Comparison of ENCODE assay signal across 17 cellular contexts in genomic region chr10:78763217-78763616, GRCh38.
A peak's percentile ranks its signal among the peaks of the same experiment; 100 is the strongest.
DNase-seq lines count a peak whose midpoint lies in the region; ATAC-seq and TF ChIP-seq lines count a peak whose summit lies in the region.
"Had no signal": no experiment of that assay in that cellular context is flagged by ENCODE, and none has a peak within 500 bp of the region (broad histone marks: within the 10 kb centered on the region; RNA-seq: fewer than 3 reads in every experiment).

No MANE protein-coding gene starts in this region.

- 90% methylated on average over 6 of the region's 7 CpGs for WGBS in mammary epithelial cell (ENCODE audit: low coverage, missing lambda C conversion rate)

- H3K27me3 ChIP-seq in breast epithelium = no peaks in the 10 kb centered on the region
- no peaks in the 10 kb centered on the region for H3K27me3 ChIP-seq in mammary epithelial cell (ENCODE audit: insufficient read depth, low read length)
- H3K27me3 ChIP-seq in tibial artery = no peaks in the 10 kb centered on the region

- BruUV-seq in mammary epithelial cell (replicated peaks; lab: Mats Ljungman, UMichigan) = no TSS peak

- H3K36me3 Mint-ChIP-seq in brain (no peaks in the 10 kb centered on the region), nephron (ENCODE audit: low read depth) (no peaks in the 10 kb centered on the region)

- no peaks in the 10 kb centered on the region for H4K20me1 ChIP-seq in mammary epithelial cell (ENCODE audit: insufficient read depth, low read length)

- no peak overlapping the region for H3K4me2 ChIP-seq in mammary epithelial cell (ENCODE audit: insufficient read depth, low read depth, low read length)

- H3K27me3 Mint-ChIP-seq in brain (peaks cover 3% of the 10 kb centered on the region), nephron (ENCODE audit: low read depth) (peaks cover 22% of the 10 kb centered on the region)

- H3K4me3 ChIP-seq in breast epithelium (no peak overlapping the region), mammary epithelial cell (replicated peaks in 1 of 3; ENCODE audit: insufficient read depth in 1 of 3, low read depth in 2 of 3, low read length in 3 of 3) (no peak overlapping the region), tibial artery (no peak overlapping the region)

- intact Hi-C loops in breast epithelium (cut with DNase I; ENCODE audit: low total_unique reads) (no loop called here), mammary epithelial cell (cut with micrococcal nuclease) (no loop called here), tibial artery (cut with DNase I; ENCODE audit: low total_unique reads) (no loop called here)

- dilution Hi-C loops in mammary epithelial cell (cut with HindIII; ENCODE audit: low sequenced_read_pairs) = no loop called here

- H2AFZ ChIP-seq in mammary epithelial cell (ENCODE audit: low read depth, low read length) = no peak overlapping the region

- H3K9me3 Mint-ChIP-seq in brain = peaks cover 0 to 5% (median 0%) of the 10 kb centered on the region in 5 experiments
- H3K9me3 Mint-ChIP-seq in nephron = no peaks in the 10 kb centered on the region
- H3K9me3 Mint-ChIP-seq: nephron progenitor cell had no signal

- CTCF ChIA-PET in mammary epithelial cell (lab: Charles Lee; ENCODE audit: low non-redundant PET) = no interaction called here

- H3K79me2 ChIP-seq in mammary epithelial cell (ENCODE audit: insufficient read depth, low read length) = no peaks in the 10 kb centered on the region

- H3K36me3 ChIP-seq in breast epithelium = no peaks in the 10 kb centered on the region
- no peaks in the 10 kb centered on the region for H3K36me3 ChIP-seq in mammary epithelial cell (ENCODE audit: insufficient read depth, low read length)
- no peaks in the 10 kb centered on the region for H3K36me3 ChIP-seq in tibial artery

- H3K9me3 ChIP-seq in breast epithelium (no peaks in the 10 kb centered on the region), mammary epithelial cell (replicated peaks; ENCODE audit: insufficient read depth, low read length) (no peaks in the 10 kb centered on the region), tibial artery (no peaks in the 10 kb centered on the region)

- no peak for DNase-seq in breast epithelium (ENCODE audit: low spot score in 2 of 2)
- DNase-seq in mammary epithelial cell = no peak
- DNase-seq in tibial artery = no peak
- no peak for DNase-seq in stimulated activated naive CD4-positive, alpha-beta T cell (lab: John Stamatoyannopoulos, UW)
- DNase-seq in DMS53 treated with DMSO at 0.1 percent for 48 hours (lab: John Stamatoyannopoulos, UW; ENCODE audit: unreplicated experiment) = no peak
- DNase-seq: foreskin fibroblast; kidney glomerular epithelial cell; NCI-H1092; NCI-H2029; NCI-H226; nephron progenitor cell; OCI-M1; SHP77 treated with DMSO at 0.1 percent for 48 hours; stimulated activated CD4-positive, alpha-beta T cell treated with anti-CD3 and anti-CD28 coated beads, Interleukin-4, amount 100 ng/mL, for 1 hour had no signal

- H3K27ac Mint-ChIP-seq in brain (peak overlapping the region; percentile 30 to 81 (median 62)), nephron (peak overlapping the region; percentile 49 to 84 (median 65))
- H3K27ac Mint-ChIP-seq: nephron progenitor cell had no signal

- no peak overlapping the region for H3K9ac ChIP-seq in mammary epithelial cell (ENCODE audit: insufficient read depth, low read length)

- H3K4me3 Mint-ChIP-seq in brain = no peak overlapping the region
- no peak overlapping the region for H3K4me3 Mint-ChIP-seq in nephron
- H3K4me3 Mint-ChIP-seq: nephron progenitor cell had no signal

- TF ChIP-seq CTCF in breast epithelium (IDR thresholded peaks at IDR 0.05) (no peak), mammary epithelial cell (conservative IDR thresholded peaks at IDR 0.05 in 1 of 2, IDR thresholded peaks at IDR 0.05 in 1 of 2; ENCODE audit: extremely low read depth in 1 of 2, insufficient read depth in 1 of 2, low read depth in 1 of 2, low read length in 2 of 2) (no peak), brain (conservative IDR thresholded peaks at IDR 0.05) (no peak), nephron (IDR thresholded peaks at IDR 0.05; ENCODE audit: unreplicated experiment in 3 of 3) (no peak), tibial artery (IDR thresholded peaks at IDR 0.05) (no peak)

- peaks cover 0 to 5% of the 10 kb centered on the region in 2 donors for H3K4me1 ChIP-seq in breast epithelium
- no peaks in the 10 kb centered on the region for H3K4me1 ChIP-seq in mammary epithelial cell (ENCODE audit: insufficient read depth, low read length)
- H3K4me1 ChIP-seq in tibial artery = peaks cover 0 to 19% (median 13%) of the 10 kb centered on the region in 4 donors

- TF ChIP-seq POLR2A in breast epithelium (IDR thresholded peaks at IDR 0.05) = no peak

- H3K27ac ChIP-seq in breast epithelium = peak overlapping the region; percentile 68 to 78
- H3K27ac ChIP-seq in mammary epithelial cell (ENCODE audit: insufficient read depth, low read depth, low read length) = no peak overlapping the region
- peak overlapping the region; percentile 42 to 62 for H3K27ac ChIP-seq in tibial artery

- peaks cover 71% of the 10 kb centered on the region for H3K4me1 Mint-ChIP-seq in brain
- H3K4me1 Mint-ChIP-seq in nephron = peaks cover 66% of the 10 kb centered on the region

- in situ Hi-C loops in mammary epithelial cell (cut with MboI; ENCODE audit: low sequenced_read_pairs in 2 of 2) = no loop called here

- ATAC-seq in activated CD4-positive, CD25-positive, alpha-beta regulatory T cell treated with anti-CD3 and anti-CD28 coated beads, Interleukin-2, amount 50 U/mL, for 24 hours = no peak
